In the genomic region with DNA sequence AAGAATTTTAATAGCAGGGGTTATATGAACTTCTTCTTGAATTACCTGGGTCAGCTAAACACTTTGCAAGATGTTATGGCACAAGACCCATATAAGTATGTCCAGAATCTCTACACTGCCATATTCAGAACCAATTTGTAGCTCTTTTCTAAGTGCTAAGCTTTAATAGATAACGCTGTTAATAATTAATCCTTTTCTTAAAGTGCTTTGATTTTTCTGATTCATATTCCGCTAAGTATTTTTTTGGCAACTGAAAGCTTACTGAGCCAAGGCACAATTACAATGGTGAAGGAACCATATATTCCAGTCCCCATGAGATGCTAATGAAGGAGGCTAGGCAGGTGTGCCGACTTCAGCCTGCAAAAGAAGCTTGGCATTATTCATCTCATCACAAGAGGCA, we compare ENCODE assay signal across 32 cellular contexts.
"Had no signal": no experiment of that assay in that cellular context is flagged by ENCODE, and none has a peak within 500 bp of the region (broad histone marks: within the 10 kb centered on the region; RNA-seq: fewer than 3 reads in every experiment).

No MANE protein-coding gene starts in this region.

- H3K4me1 Mint-ChIP-seq: activated CD4-positive, alpha-beta memory T cell treated with anti-CD3 and anti-CD28 coated beads, Interleukin-2, amount 10 ng/mL, durations not matched to agents 7 days and 5 days; activated naive CD8-positive, alpha-beta T cell treated with anti-CD3 and anti-CD28 coated beads, Interleukin-2, amount 50 U/mL, for 24 hours; stimulated activated memory B cell treated with anti-CD40 and anti-IgM and Interleukin-4, amounts not matched to agents 10 μg/mL and 1 μg/mL and 100 μg/mL, for 72 hours; stimulated activated naive CD8-positive, alpha-beta T cell treated with anti-CD3 and anti-CD28 coated beads, Interleukin-15, amount 100 ng/mL, for 72 hours had no signal

- H3K27me3 Mint-ChIP-seq: activated naive CD4-positive, alpha-beta T cell treated with anti-CD3 and anti-CD28 coated beads, Interleukin-2, amount 50 U/mL, for 24 hours; activated T-helper 17 cell treated with anti-CD3 and anti-CD28 coated beads, Interleukin-2, amount 50 U/mL, for 72 hours had no signal

- ATAC-seq: activated naive CD8-positive, alpha-beta T cell treated with anti-CD3 and anti-CD28 coated beads, Interleukin-2, amount 50 U/mL, for 24 hours; activated T-cell treated with anti-CD3 and anti-CD28 coated beads, Interleukin-2, amount 50 U/mL, for 4 hours; activated T-helper 17 cell treated with anti-CD3 and anti-CD28 coated beads, Interleukin-2, amount 50 U/mL, for 72 hours; naive thymus-derived CD4-positive, alpha-beta T cell; stimulated activated memory B cell treated with anti-CD40 and anti-IgM and Interleukin-4, amounts not matched to agents 10 μg/mL and 1 μg/mL and 100 μg/mL, for 72 hours; stimulated activated naive CD8-positive, alpha-beta T cell treated with anti-CD3 and anti-CD28 coated beads, Interleukin-15, amount 100 ng/mL, for 72 hours had no signal

- H3K4me3 Mint-ChIP-seq: activated CD4-positive, alpha-beta memory T cell treated with anti-CD3 and anti-CD28 coated beads, Interleukin-2, amount 10 ng/mL, durations not matched to agents 7 days and 5 days; activated CD4-positive, alpha-beta T cell treated with anti-CD3 and anti-CD28 coated beads, Interleukin-2, amount 10 ng/mL, durations not matched to agents 7 days and 5 days; activated naive CD4-positive, alpha-beta T cell treated with anti-CD3 and anti-CD28 coated beads, Interleukin-2, amount 50 U/mL, for 24 hours; activated naive CD8-positive, alpha-beta T cell treated with anti-CD3 and anti-CD28 coated beads, Interleukin-2, amount 50 U/mL, for 24 hours; activated T-cell treated with anti-CD3 and anti-CD28 coated beads, Interleukin-2, amount 50 U/mL, for 4 hours; activated T-helper 17 cell treated with anti-CD3 and anti-CD28 coated beads, Interleukin-2, amount 50 U/mL, for 72 hours; dendritic cell treated with granulocyte-macrophage colony-stimulating factor and Interleukin-4, amounts not matched to agents 40 ng/mL and 50 ng/mL, for 4 days; endodermal cell; naive thymus-derived CD4-positive, alpha-beta T cell; stimulated activated memory B cell treated with anti-CD40 and anti-IgM and Interleukin-4, amounts not matched to agents 10 μg/mL and 1 μg/mL and 100 μg/mL, for 72 hours; stimulated activated naive CD8-positive, alpha-beta T cell treated with anti-CD3 and anti-CD28 coated beads, Interleukin-15, amount 100 ng/mL, for 72 hours; T-helper 1 cell treated with Interleukin-12 subunit alpha and Interleukin-12 subunit beta and Interleukin-4 antibody, amounts not matched to agents 30 μg/mL and 1 μg/mL, for 36 hours had no signal

- H3K36me3 ChIP-seq: esophagus squamous epithelium, ovary, prostate gland had no signal

- H3K27me3 ChIP-seq: esophagus squamous epithelium, ovary had no signal

- H3K27ac ChIP-seq: ovary had no signal

- DNase-seq: activated CD4-positive, alpha-beta memory T cell treated with anti-CD3 and anti-CD28 coated beads, Interleukin-2, amount 10 ng/mL, durations not matched to agents 7 days and 5 days; activated CD4-positive, alpha-beta T cell treated with anti-CD3 and anti-CD28 coated beads for 1 hour; activated CD4-positive, alpha-beta T cell treated with anti-CD3 and anti-CD28 coated beads, Interleukin-2, amount 10 ng/mL, durations not matched to agents 7 days and 5 days; activated CD8-positive, alpha-beta memory T cell treated with anti-CD3 and anti-CD28 coated beads, Interleukin-2, amount 50 U/mL, for 48 hours; activated naive CD8-positive, alpha-beta T cell treated with anti-CD3 and anti-CD28 coated beads, Interleukin-2, amount 50 U/mL, for 24 hours; activated T-cell treated with anti-CD3 and anti-CD28 coated beads, Interleukin-2, amount 50 U/mL, for 4 hours; amygdala; central memory CD4-positive, alpha-beta T cell; endodermal cell; esophagus squamous epithelium; foreskin melanocyte; left ventricle myocardium superior; naive thymus-derived CD4-positive, alpha-beta T cell; retina; stimulated activated CD4-positive, alpha-beta T cell treated with anti-CD3 and anti-CD28 coated beads, Interleukin-1b, Interleukin-23, amount 100 ng/mL, for 48 hours; stimulated activated CD4-positive, alpha-beta T cell treated with anti-CD3 and anti-CD28 coated beads, Interleukin-4, amount 100 ng/mL, for 4 hours; stimulated activated CD8-positive, alpha-beta memory T cell treated with anti-CD3 and anti-CD28 coated beads, Interleukin-4, amount 100 ng/mL, for 48 hours; stimulated activated naive CD8-positive, alpha-beta T cell treated with anti-CD3 and anti-CD28 coated beads, Interleukin-15, amount 100 ng/mL, for 72 hours; SW 1271; T-helper 9 cell; trophoblast cell had no signal

- H3K27ac Mint-ChIP-seq: activated CD4-positive, alpha-beta memory T cell treated with anti-CD3 and anti-CD28 coated beads, Interleukin-2, amount 10 ng/mL, durations not matched to agents 7 days and 5 days; activated CD4-positive, alpha-beta T cell treated with anti-CD3 and anti-CD28 coated beads, Interleukin-2, amount 10 ng/mL, durations not matched to agents 7 days and 5 days; activated naive CD4-positive, alpha-beta T cell treated with anti-CD3 and anti-CD28 coated beads, Interleukin-2, amount 50 U/mL, for 24 hours; activated naive CD8-positive, alpha-beta T cell treated with anti-CD3 and anti-CD28 coated beads, Interleukin-2, amount 50 U/mL, for 24 hours; activated T-helper 17 cell treated with anti-CD3 and anti-CD28 coated beads, Interleukin-2, amount 50 U/mL, for 72 hours; dendritic cell treated with granulocyte-macrophage colony-stimulating factor and Interleukin-4, amounts not matched to agents 40 ng/mL and 50 ng/mL, for 4 days; endodermal cell; naive thymus-derived CD4-positive, alpha-beta T cell; stimulated activated memory B cell treated with anti-CD40 and anti-IgM and Interleukin-4, amounts not matched to agents 10 μg/mL and 1 μg/mL and 100 μg/mL, for 72 hours; stimulated activated naive CD8-positive, alpha-beta T cell treated with anti-CD3 and anti-CD28 coated beads, Interleukin-15, amount 100 ng/mL, for 72 hours; T-helper 1 cell treated with Interleukin-12 subunit alpha and Interleukin-12 subunit beta and Interleukin-4 antibody, amounts not matched to agents 30 μg/mL and 1 μg/mL, for 36 hours had no signal

- H3K9me3 Mint-ChIP-seq: activated naive CD4-positive, alpha-beta T cell treated with anti-CD3 and anti-CD28 coated beads, Interleukin-2, amount 50 U/mL, for 24 hours; activated naive CD8-positive, alpha-beta T cell treated with anti-CD3 and anti-CD28 coated beads, Interleukin-2, amount 50 U/mL, for 24 hours had no signal

- H3K9me3 ChIP-seq: esophagus squamous epithelium, ovary, prostate gland had no signal

- FAIRE-seq: islet of Langerhans, TTC549, urothelium cell line had no signal

- H3K4me3 ChIP-seq: esophagus squamous epithelium, ovary, prostate gland, smooth muscle cell had no signal

- H3K4me2 ChIP-seq: smooth muscle cell had no signal
